In the genomic region with DNA sequence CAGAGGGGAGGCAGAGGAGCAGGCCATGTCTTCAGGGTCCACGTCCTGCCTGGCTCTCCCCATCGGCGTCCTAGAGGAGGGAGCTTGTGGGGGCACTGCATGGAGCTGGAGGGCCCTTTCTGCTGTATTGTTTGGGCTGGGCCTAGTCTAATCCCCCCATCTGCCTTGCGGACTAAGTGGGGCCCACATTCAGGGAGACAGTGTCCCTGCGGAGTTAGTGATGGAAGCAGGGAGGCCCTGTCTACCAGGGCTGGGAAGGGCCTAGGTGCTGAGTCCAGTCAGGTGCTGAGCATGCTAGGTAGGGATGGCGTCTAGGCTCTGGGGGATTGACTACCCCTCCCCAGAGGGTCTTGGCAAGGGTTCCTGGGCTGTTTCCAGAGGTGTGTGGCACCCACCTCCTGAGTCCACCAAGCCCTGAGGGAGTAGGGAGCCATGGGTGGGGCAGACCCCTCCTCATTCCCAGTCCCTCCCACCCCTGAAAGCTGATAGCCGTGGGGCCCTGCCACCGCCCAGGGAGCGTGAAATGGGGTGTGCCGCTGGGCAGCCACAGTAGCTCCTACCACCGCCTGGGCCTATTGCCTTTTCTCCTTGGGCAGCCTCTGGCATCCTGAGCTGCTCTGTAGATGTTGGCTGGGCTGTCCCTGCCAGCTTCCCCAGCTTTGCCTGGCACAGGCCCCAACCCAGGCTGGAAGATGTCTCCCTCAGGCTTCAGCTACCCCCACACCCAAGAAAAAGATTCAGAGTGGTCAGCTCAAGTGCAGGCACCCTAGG, we compare ENCODE assay signal across 9 cellular contexts. TPM values are rescaled to one million over a fixed set of nuclear protein-coding genes. Genes with fewer than 3 reads are reported as not detected.
DNase-seq lines count a peak whose midpoint lies in the region; ATAC-seq and TF ChIP-seq lines count a peak whose summit lies in the region.
"Had no signal": no experiment of that assay in that cellular context is flagged by ENCODE, and none has a peak within 500 bp of the region (broad histone marks: within the 10 kb centered on the region; RNA-seq: fewer than 3 reads in every experiment).

No MANE protein-coding gene starts in this region.

- no peaks in the 10 kb centered on the region for H3K27me3 ChIP-seq in heart right ventricle
- H3K27me3 ChIP-seq in mucosa of rectum (ENCODE audit: control insufficient read depth in 2 of 2, insufficient read depth in 2 of 2, low read length in 2 of 2) = no peaks in the 10 kb centered on the region
- H3K27me3 ChIP-seq in upper lobe of right lung = no peaks in the 10 kb centered on the region

- TF ChIP-seq CTCF in heart right ventricle (IDR thresholded peaks at IDR 0.05) (no peak), upper lobe of right lung (IDR thresholded peaks at IDR 0.05) (no peak)

- ATAC-seq in heart right ventricle (no peak), upper lobe of right lung (no peak), GM21423 (IDR thresholded peaks at IDR 0.05; ENCODE audit: unreplicated experiment) (no peak), GM19328 (IDR thresholded peaks at IDR 0.05; ENCODE audit: unreplicated experiment) (no peak)

- peaks cover 31 to 80% (median 61%) of the 10 kb centered on the region in 9 donors for H3K4me1 ChIP-seq in heart right ventricle
- H3K4me1 ChIP-seq in mucosa of rectum (ENCODE audit: control insufficient read depth in 2 of 2, insufficient read depth in 2 of 2, low read length in 2 of 2) = peaks cover 50 to 59% of the 10 kb centered on the region in 2 donors
- H3K4me1 ChIP-seq in upper lobe of right lung = peaks cover 62% of the 10 kb centered on the region

- no peaks in the 10 kb centered on the region for H3K9me3 ChIP-seq in heart right ventricle
- H3K9me3 ChIP-seq in mucosa of rectum (ENCODE audit: control insufficient read depth in 2 of 2, low read length in 2 of 2) = no peaks in the 10 kb centered on the region
- no peaks in the 10 kb centered on the region for H3K9me3 ChIP-seq in upper lobe of right lung

- H3K27ac ChIP-seq in heart right ventricle (peak overlapping the region; percentile 94 to 100 (median 99)), mucosa of rectum (ENCODE audit: low read depth in 2 of 2, low read length in 2 of 2) (peak overlapping the region; percentile 99 to 100), upper lobe of right lung (peak overlapping the region; percentile 99)

- intact Hi-C loops in heart right ventricle (cut with DNase I) = loop anchor here in 3 of 10 donors (1.0 to 10.0 kb wide), 4 partner anchors 28 to 360 kb away; partner anchors contain the start of genes CDK2AP2 (in 1 of the 3), PITPNM1 (in 1 of the 3) and RPS6KB2 (in 1 of the 3)
- intact Hi-C loops in cardiac septum (cut with DNase I) = loop anchor here (5.0 kb wide), 1 partner anchor 152 kb away; the partner anchor contains the start of genes CDK2AP2 and PITPNM1
- intact Hi-C loops in upper lobe of right lung (cut with DNase I) = no loop called here

- H3K36me3 ChIP-seq in heart right ventricle (peaks cover 0 to 5% (median 0%) of the 10 kb centered on the region in 9 donors), mucosa of rectum (ENCODE audit: control insufficient read depth in 2 of 2, insufficient read depth in 2 of 2, low read length in 2 of 2) (peaks cover 3 to 5% of the 10 kb centered on the region in 2 donors), upper lobe of right lung (no peaks in the 10 kb centered on the region)

- peak overlapping the region; percentile 71 to 99 for H3K9ac ChIP-seq in mucosa of rectum (ENCODE audit: low read depth in 1 of 2, low read length in 2 of 2)

- peak overlapping the region in 1 of 10 donors; percentile 62 for H3K4me3 ChIP-seq in heart right ventricle
- H3K4me3 ChIP-seq in mucosa of rectum (ENCODE audit: low read length in 2 of 2) = peak overlapping the region; percentile 34 to 69
- no peak overlapping the region for H3K4me3 ChIP-seq in upper lobe of right lung

- DNase-seq in heart right ventricle (no peak), cardiac septum (ENCODE audit: low spot score) (no peak), astrocyte of the hippocampus (ENCODE audit: low read depth, low spot score) (peak; percentile 31), upper lobe of right lung (no peak), MV-4-11 (lab: John Stamatoyannopoulos, UW) (no peak)
- DNase-seq: DMS79 had no signal

- WGBS in heart right ventricle, 2 donors = 76 to 77% methylated on average over 11 of the region's 11 CpGs

RNA-seq across cellular contexts. Expression of gene POLD4, which starts 1.9 kb away (rescaled TPM):
- total RNA-seq in heart right ventricle (10 to 100 TPM; 30.4 to 80.1 (median 39.6) TPM), cardiac septum (61.6 TPM), upper lobe of right lung (69.3 TPM)
- polyA plus RNA-seq in heart right ventricle = 100 to 1,000 TPM in 1 of 2 donors, 10 to 100 TPM in 1; 66.6 to 214 TPM

RNA-seq across cellular contexts. Expression of gene CLCF1, which starts 18.2 kb away (rescaled TPM):
- 1 to 10 TPM in 6 of 10 donors, under 1 TPM in 4; 0.31 to 2.2 (median 1.0) TPM for total RNA-seq in heart right ventricle
- polyA plus RNA-seq in heart right ventricle = 10 to 100 TPM in 1 of 2 donors, 1 to 10 TPM in 1; 2.6 to 12.3 TPM
- 4.0 TPM for total RNA-seq in cardiac septum
- total RNA-seq in upper lobe of right lung = 4.0 TPM

RNA-seq across cellular contexts. Expression of gene RAD9A, which starts 36.6 kb away (rescaled TPM):
- total RNA-seq in heart right ventricle (10 to 100 TPM in 1 of 10 donors, 1 to 10 TPM in 9; 4.8 to 13.8 (median 6.4) TPM), cardiac septum (4.8 TPM), upper lobe of right lung (20.7 TPM)
- polyA plus RNA-seq in heart right ventricle = 10 to 100 TPM in 1 of 2 donors, 1 to 10 TPM in 1; 9.9 to 15.0 TPM

RNA-seq across cellular contexts. Expression of gene PPP1CA, which starts 46.5 kb away (rescaled TPM):
- total RNA-seq in heart right ventricle (100 to 1,000 TPM in 7 of 10 donors, 10 to 100 TPM in 3; 92.0 to 143 (median 103) TPM), cardiac septum (95.1 TPM), upper lobe of right lung (134 TPM)
- polyA plus RNA-seq in heart right ventricle = 100 to 1,000 TPM in 1 of 2 donors, 10 to 100 TPM in 1; 80.2 to 186 TPM

RNA-seq across cellular contexts. Expression of gene TBC1D10C, which starts 48.7 kb away (rescaled TPM):
- total RNA-seq in heart right ventricle (1 to 10 TPM in 2 of 10 donors, under 1 TPM in 8; 0.26 to 7.1 (median 0.65) TPM), cardiac septum (1.0 TPM), upper lobe of right lung (26.8 TPM)
- polyA plus RNA-seq in heart right ventricle = 1 to 10 TPM in 1 of 2 donors, under 1 TPM in 1; 0.62 to 1.4 TPM
